Comparison of ENCODE assay signal across 2 cellular contexts in the genomic region with DNA sequence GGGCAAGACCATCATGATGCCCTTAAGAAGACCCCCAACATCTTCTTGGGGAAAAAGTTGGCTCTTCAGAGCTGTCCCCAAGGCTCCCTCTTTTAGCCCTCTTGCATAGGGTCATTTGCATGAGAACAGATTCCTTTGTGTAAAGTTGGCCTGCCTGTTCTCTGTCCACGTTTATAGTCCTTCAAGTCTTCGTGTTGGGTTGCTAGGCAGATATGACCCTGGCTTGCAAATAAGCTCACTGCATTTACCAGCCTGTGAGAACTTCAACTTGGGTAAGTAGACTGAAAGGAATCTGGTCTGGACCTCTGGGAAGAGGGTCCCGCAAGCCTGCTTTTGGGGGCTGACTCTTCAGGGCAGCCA.
TF ChIP-seq lines count a peak whose summit lies in the region.

No MANE protein-coding gene starts in this region.

TF ChIP-seq in SK-N-SH, 30 proteins besides CTCF, POLR2A, EP300 and RAD21:
- peak; percentile 42; the same call in 1 of the 2 replicates for TF ChIP-seq RFX5 (IDR thresholded peaks at IDR 0.05; ENCODE audit: low read length)
- TF ChIP-seq, protein P1, sequence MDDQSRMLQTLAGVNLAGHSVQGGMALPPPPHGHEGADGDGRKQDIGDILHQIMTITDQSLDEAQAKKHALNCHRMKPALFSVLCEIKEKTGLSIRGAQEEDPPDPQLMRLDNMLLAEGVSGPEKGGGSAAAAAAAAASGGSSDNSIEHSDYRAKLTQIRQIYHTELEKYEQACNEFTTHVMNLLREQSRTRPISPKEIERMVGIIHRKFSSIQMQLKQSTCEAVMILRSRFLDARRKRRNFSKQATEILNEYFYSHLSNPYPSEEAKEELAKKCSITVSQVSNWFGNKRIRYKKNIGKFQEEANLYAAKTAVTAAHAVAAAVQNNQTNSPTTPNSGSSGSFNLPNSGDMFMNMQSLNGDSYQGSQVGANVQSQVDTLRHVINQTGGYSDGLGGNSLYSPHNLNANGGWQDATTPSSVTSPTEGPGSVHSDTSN (IDR thresholded peaks at IDR 0.05) = no peak

TF ChIP-seq in SK-N-SH treated with all-trans-retinoic acid at 6 μM for 48 hours, 23 proteins besides CTCF, POLR2A, EP300 and RAD21:
- TF ChIP-seq ZNF565 (CRISPR knock-in tag; conservative IDR thresholded peaks at IDR 0.05; ENCODE audit: low read depth) = no peak
- no peak for TF ChIP-seq GLIS3 (CRISPR knock-in tag; IDR thresholded peaks at IDR 0.05)
- TF ChIP-seq ZFP3 (CRISPR knock-in tag; IDR thresholded peaks at IDR 0.05) = no peak
- TF ChIP-seq PPARA (CRISPR knock-in tag; IDR thresholded peaks at IDR 0.05; ENCODE audit: borderline replicate concordance) = no peak
- TF ChIP-seq ESRRG (CRISPR knock-in tag; IDR thresholded peaks at IDR 0.05) = no peak
